Comparison of ENCODE assay signal across 18 cellular contexts in the genomic region with DNA sequence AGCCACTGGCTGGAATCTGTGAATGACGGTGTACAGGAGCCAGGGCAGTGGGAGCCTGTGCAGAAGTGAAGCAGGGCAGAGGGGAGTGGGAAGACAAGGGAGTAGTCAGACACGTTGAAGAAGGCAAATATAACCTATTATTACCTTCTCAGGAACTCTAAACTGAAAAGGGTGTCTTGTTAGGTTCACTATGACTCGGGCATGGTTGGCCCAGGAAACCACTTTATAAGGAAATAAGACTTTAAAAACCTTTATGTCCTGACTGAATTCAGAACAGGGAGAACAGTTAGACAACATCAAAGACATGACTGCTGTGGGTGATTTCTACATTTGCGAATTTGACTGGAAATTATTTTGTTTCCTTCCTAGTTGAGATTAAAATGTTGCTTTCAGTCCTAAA.
DNase-seq lines count a peak whose midpoint lies in the region; ATAC-seq, FAIRE-seq and TF ChIP-seq lines count a peak whose summit lies in the region.
"Had no signal": no experiment of that assay in that cellular context is flagged by ENCODE, and none has a peak within 500 bp of the region (broad histone marks: within the 10 kb centered on the region; RNA-seq: fewer than 3 reads in every experiment).

No MANE protein-coding gene starts in this region.

- H4K20me1 ChIP-seq in GM12878 (ENCODE audit: control insufficient read depth, insufficient read depth): no peaks in the 10 kb centered on the region

- no peaks in the 10 kb centered on the region for H3K9me3 Mint-ChIP-seq in natural killer cell treated with Interleukin-12 subunit alpha and Interleukin-12 subunit beta and Interleukin-15 and Interleukin-18, amount 100 ng/mL, for 72 hours
- no peaks in the 10 kb centered on the region for H3K9me3 Mint-ChIP-seq in natural killer cell

- H3K27ac ChIP-seq in GM12878 (ENCODE audit: control insufficient read depth, insufficient read depth) (no peak overlapping the region), substantia nigra (ENCODE audit: low read depth, low read length, poor library complexity, severe bottlenecking) (peak overlapping the region; percentile 55), psoas muscle (no peak overlapping the region), A673 (ENCODE audit: low read depth, low read length, poor library complexity, severe bottlenecking) (no peak overlapping the region)

- peak in 1 of 2 donors; percentile 65 for ATAC-seq in natural killer cell treated with Interleukin-12 subunit alpha and Interleukin-12 subunit beta and Interleukin-15 and Interleukin-18, amount 100 ng/mL, for 72 hours
- ATAC-seq in natural killer cell (no peak), GM12878 (peak; percentile 40), psoas muscle (no peak)

- TF ChIP-seq POLR2A in GM12878 (IDR thresholded peaks at IDR 0.05; ENCODE audit: low read depth, low read length): no peak

- no peaks in the 10 kb centered on the region for H3K4me1 ChIP-seq in GM12878 (ENCODE audit: control insufficient read depth, insufficient read depth, low read length)
- no peaks in the 10 kb centered on the region for H3K4me1 ChIP-seq in psoas muscle
- H3K4me1 ChIP-seq in A673 (ENCODE audit: insufficient read depth, low read length, poor library complexity, severe bottlenecking): no peaks in the 10 kb centered on the region

- no peak overlapping the region for H3K4me2 ChIP-seq in GM12878 (ENCODE audit: control insufficient read depth, insufficient read depth)

- CTCF ChIA-PET in GM12878 (lab: Yijun Ruan, JAX): no interaction called here
- CTCF ChIA-PET in A673 (lab: Charles Lee): no interaction called here

- TF ChIP-seq RAD21 in GM12878 (IDR thresholded peaks at IDR 0.05; ENCODE audit: insufficient read depth, low read depth, low read length): no peak

- H3K36me3 ChIP-seq in GM12878 (ENCODE audit: control insufficient read depth in 2 of 2, insufficient read depth in 2 of 2, low read length in 1 of 2): no peaks in the 10 kb centered on the region
- H3K36me3 ChIP-seq in psoas muscle (ENCODE audit: insufficient read depth in 1 of 2, low read depth in 1 of 2): no peaks in the 10 kb centered on the region
- H3K36me3 ChIP-seq in A673 (ENCODE audit: insufficient read depth, low read length, poor library complexity, severe bottlenecking): no peaks in the 10 kb centered on the region

- SMC1A ChIA-PET in GM12878 (lab: Charles Lee; ENCODE audit: uncharacterized antibody, unreplicated experiment): no interaction called here

- TF ChIP-seq EP300 in GM12878 (IDR thresholded peaks at IDR 0.05; ENCODE audit: borderline replicate concordance in 1 of 2, control insufficient read depth in 1 of 2, low read depth in 2 of 2, low read length in 2 of 2): no peak

- BruUV-seq in GM12878 (replicated peaks; lab: Mats Ljungman, UMichigan) (no TSS peak), A673 (replicated peaks; lab: Mats Ljungman, UMichigan) (no TSS peak)

- peaks cover 17 to 26% of the 10 kb centered on the region in 2 donors for H3K27me3 Mint-ChIP-seq in natural killer cell treated with Interleukin-12 subunit alpha and Interleukin-12 subunit beta and Interleukin-15 and Interleukin-18, amount 100 ng/mL, for 72 hours
- peaks cover 8 to 29% of the 10 kb centered on the region in 2 donors for H3K27me3 Mint-ChIP-seq in natural killer cell (ENCODE audit: low read depth in 2 of 2)

- in situ Hi-C loops in GM12878 (cut with MboI): no loop called here

- peaks cover 7 to 14% of the 10 kb centered on the region in 2 donors for H3K4me1 Mint-ChIP-seq in natural killer cell treated with Interleukin-12 subunit alpha and Interleukin-12 subunit beta and Interleukin-15 and Interleukin-18, amount 100 ng/mL, for 72 hours (ENCODE audit: low read depth in 2 of 2)
- peaks cover 0 to 4% of the 10 kb centered on the region in 2 donors for H3K4me1 Mint-ChIP-seq in natural killer cell

- H3K9me3 ChIP-seq in GM12878 (replicated peaks; ENCODE audit: control insufficient read depth, insufficient read depth, low read length): no peaks in the 10 kb centered on the region
- no peaks in the 10 kb centered on the region for H3K9me3 ChIP-seq in psoas muscle
- H3K9me3 ChIP-seq in A673 (ENCODE audit: low read depth, low read length, poor library complexity, severe bottlenecking): no peaks in the 10 kb centered on the region

- no peak overlapping the region for H3K27ac Mint-ChIP-seq in natural killer cell treated with Interleukin-12 subunit alpha and Interleukin-12 subunit beta and Interleukin-15 and Interleukin-18, amount 100 ng/mL, for 72 hours
- H3K27ac Mint-ChIP-seq in natural killer cell: no peak overlapping the region

- POLR2A ChIA-PET in GM12878 (lab: Charles Lee): no interaction called here
- POLR2A ChIA-PET in A673 (lab: Charles Lee; ENCODE audit: low non-redundant PET): no interaction called here

- H3K4me3 Mint-ChIP-seq in natural killer cell treated with Interleukin-12 subunit alpha and Interleukin-12 subunit beta and Interleukin-15 and Interleukin-18, amount 100 ng/mL, for 72 hours: peak overlapping the region; percentile 21
- no peak overlapping the region for H3K4me3 Mint-ChIP-seq in natural killer cell

- WGBS in GM12878 (ENCODE audit: insufficient coverage, insufficient replicate concordance, low lambda C conversion rate, missing lambda C conversion rate): 3% methylated on average over 4 of the region's 4 CpGs
- WGBS in psoas muscle, 3 donors: 76 to 85% (median 83%) methylated on average over 4 of the region's 4 CpGs

- intact Hi-C loops in natural killer cell (cut with micrococcal nuclease): no loop called here
- intact Hi-C loops in GM12878 (cut with micrococcal nuclease; ENCODE audit: unreplicated experiment): no loop called here
- intact Hi-C loops in psoas muscle (cut with DNase I): no loop called here
- intact Hi-C loops in A673 (cut with micrococcal nuclease; ENCODE audit: unreplicated experiment): no loop called here

- no peak for FAIRE-seq in GM12878 (lab: Jason Lieb, UNC)

- no peaks in the 10 kb centered on the region for H3K36me3 Mint-ChIP-seq in natural killer cell treated with Interleukin-12 subunit alpha and Interleukin-12 subunit beta and Interleukin-15 and Interleukin-18, amount 100 ng/mL, for 72 hours
- no peaks in the 10 kb centered on the region for H3K36me3 Mint-ChIP-seq in natural killer cell

- H3K4me3 ChIP-seq in GM12878: no peak overlapping the region
- no peak overlapping the region for H3K4me3 ChIP-seq in psoas muscle
- H3K4me3 ChIP-seq in A673 (ENCODE audit: low read depth, low read length, poor library complexity, severe bottlenecking): no peak overlapping the region

- peak; percentile 17 for DNase-seq in activated CD4-positive, alpha-beta T cell treated with anti-CD3 and anti-CD28 coated beads for 48 hours
- DNase-seq in activated CD4-positive, alpha-beta T cell treated with anti-CD3 and anti-CD28 coated beads, Interleukin-2, amount 50 U/mL, for 48 hours: no peak
- no peak for DNase-seq in natural killer cell treated with Interleukin-12 subunit alpha and Interleukin-12 subunit beta and Interleukin-15 and Interleukin-18, amount 100 ng/mL, for 72 hours (ENCODE audit: low spot score)
- DNase-seq in natural killer cell: no peak
- DNase-seq in GM12878 (ENCODE audit: low read depth, low spot score): no peak
- no peak for DNase-seq in substantia nigra (lab: John Stamatoyannopoulos, UW)
- no peak for DNase-seq in psoas muscle
- no peak for DNase-seq in A673 (ENCODE audit: low spot score)
- DNase-seq: 8988T; C1 segment of cervical spinal cord; H7; KBM-7; NCI-H1092; NCI-H2107; NCI-H345; NCI-H526 treated with DMSO at 0.1 percent for 48 hours; NK-92 treated with Interleukin-12 subunit alpha and Interleukin-12 subunit beta, amount 100 ng/mL, for 24 hours; OCI-M1 had no signal

- H3K9ac ChIP-seq in GM12878 (ENCODE audit: control insufficient read depth, insufficient read depth, low read length): no peak overlapping the region

- RAD21 ChIA-PET in GM12878 (lab: Charles Lee; ENCODE audit: unreplicated experiment): no interaction called here

- TF ChIP-seq CTCF in natural killer cell (IDR thresholded peaks at IDR 0.05) (no peak), GM12878 (IDR thresholded peaks at IDR 0.05 in 2 of 3, conservative IDR thresholded peaks at IDR 0.05 in 1 of 3; ENCODE audit: control insufficient read depth in 2 of 3, extremely low read depth in 1 of 3, insufficient read depth in 1 of 3, low read depth in 3 of 3, low read length in 3 of 3) (no peak), psoas muscle (IDR thresholded peaks at IDR 0.05) (no peak), A673 (conservative IDR thresholded peaks at IDR 0.05; ENCODE audit: low read depth, low read length) (no peak)

- H3K79me2 ChIP-seq in GM12878 (ENCODE audit: control insufficient read depth, insufficient read depth, low read length): no peaks in the 10 kb centered on the region

- H3K27me3 ChIP-seq in GM12878 (replicated peaks in 1 of 2; ENCODE audit: control insufficient read depth in 2 of 2, insufficient read depth in 2 of 2, low read length in 1 of 2) (peaks cover 0 to 2% of the 10 kb centered on the region in 2 experiments; a peak in 1 of 4 replicates), psoas muscle (ENCODE audit: insufficient read depth in 3 of 3, low read length in 2 of 3) (no peaks in the 10 kb centered on the region), A673 (replicated peaks; ENCODE audit: insufficient read depth, low read depth, low read length, poor library complexity) (no peaks in the 10 kb centered on the region)

- no peak overlapping the region for H2AFZ ChIP-seq in GM12878 (ENCODE audit: control insufficient read depth, low read depth, low read length)

TF ChIP-seq in GM12878, 131 proteins besides CTCF, POLR2A, EP300 and RAD21 (continues in another document):
- TF ChIP-seq ETV6 (conservative IDR thresholded peaks at IDR 0.05 in 1 of 2, IDR thresholded peaks at IDR 0.05 in 1 of 2; ENCODE audit: borderline replicate concordance in 1 of 2, low read depth in 1 of 2) (peak in 1 of 2 experiments; percentile 68; a peak in 1 of 4 replicates), JUNB (IDR thresholded peaks at IDR 0.05) (0 out of 2 replicates have a peak, but pooled peaks have one; percentile 6), PAX8 (IDR thresholded peaks at IDR 0.05) (no peak)
